8 cellular contexts compared by ENCODE assay signal in genomic region chr6:80214436-80215022, GRCh38.
DNase-seq lines count a peak whose midpoint lies in the region; ATAC-seq, FAIRE-seq and TF ChIP-seq lines count a peak whose summit lies in the region.

No MANE protein-coding gene starts in this region.

- peaks cover 6% of the 10 kb centered on the region for H3K4me1 ChIP-seq in body of pancreas

- TF ChIP-seq POLR2A in body of pancreas (IDR thresholded peaks at IDR 0.05) = no peak

- peak; percentile 61 to 70 for ATAC-seq in activated CD4-positive, CD25-positive, alpha-beta regulatory T cell treated with anti-CD3 and anti-CD28 coated beads, Interleukin-2, amount 50 U/mL, for 24 hours
- ATAC-seq in GM21619 (IDR thresholded peaks at IDR 0.05; ENCODE audit: unreplicated experiment) (peak; percentile 66), body of pancreas (peak; percentile 94)

- H3K4me3 ChIP-seq in body of pancreas = no peak overlapping the region

- H3K9me3 ChIP-seq in body of pancreas = peaks cover 0 to 3% (median 0%) of the 10 kb centered on the region in 3 donors

- no peaks in the 10 kb centered on the region for H3K36me3 ChIP-seq in body of pancreas (replicated peaks in 1 of 2; ENCODE audit: insufficient read depth in 1 of 2, low read depth in 2 of 2)

- peak; percentile 85 for FAIRE-seq in islet of Langerhans (lab: Jason Lieb, UNC)

- 41 to 44% methylated on average over 4 of the region's 4 CpGs for WGBS in body of pancreas, 2 donors

- TF ChIP-seq CTCF in body of pancreas (IDR thresholded peaks at IDR 0.05) = peak; percentile 46 to 76 (median 66)

- intact Hi-C loops in body of pancreas (cut with DNase I) = no loop called here

- no peaks in the 10 kb centered on the region for H3K27me3 ChIP-seq in body of pancreas

- no peak overlapping the region for H3K27ac ChIP-seq in body of pancreas

- DNase-seq in activated CD4-positive, CD25-positive, alpha-beta regulatory T cell (lab: John Stamatoyannopoulos, UW) = no peak
- peak; percentile 19 for DNase-seq in HS-27A (ENCODE audit: low read depth)
- peak; percentile 14 to 39 for DNase-seq in NOMO-1 (lab: John Stamatoyannopoulos, UW; ENCODE audit: unreplicated experiment in 2 of 2)
- peak; percentile 32 to 64 (median 48) for DNase-seq in body of pancreas
- DNase-seq in stromal cell of bone marrow (ENCODE audit: low read depth) = peak; percentile 56

Comparison
In these comparisons a context has a peak if more than half of its experiments do, and no peak if none do; other contexts are left out.
1. DNase-seq: peak in HS-27A (single experiment), NOMO-1 (2 of 2), body of pancreas (4 of 4) and stromal cell of bone marrow (single experiment); none in activated CD4-positive, CD25-positive, alpha-beta regulatory T cell (0 of 4).
2. Peak in every context shown above with its lines, with median percentiles within 50 percentile points of each other: ATAC-seq.